ENCODE assay signal across 21 cellular contexts in the genomic region with DNA sequence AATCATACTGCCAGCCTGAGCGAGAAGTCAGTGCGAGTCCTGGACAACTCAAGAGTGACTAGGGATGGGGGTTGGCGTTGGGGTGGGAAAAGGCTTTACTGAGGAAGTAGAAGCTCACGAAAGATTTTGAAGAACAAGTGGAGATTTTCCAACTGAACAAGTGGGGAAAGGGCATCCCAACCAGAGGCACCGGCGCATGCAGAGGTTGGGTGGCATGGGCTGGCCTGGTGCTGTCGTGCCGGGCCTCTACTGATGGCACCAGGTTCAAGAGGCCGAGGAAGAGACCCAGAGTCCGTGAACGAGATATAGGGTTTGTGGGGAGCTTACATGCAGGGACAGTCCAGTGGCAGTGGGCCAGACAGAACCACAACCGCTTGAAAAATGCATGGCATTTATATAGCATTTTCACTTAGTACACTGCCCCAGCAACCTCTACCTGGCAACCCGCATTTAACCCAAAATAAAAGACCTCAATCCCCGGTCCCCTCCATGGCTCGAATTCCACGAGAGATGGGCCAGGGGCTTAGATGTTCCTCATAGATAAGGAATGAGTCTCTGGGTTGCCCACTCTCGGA. TPM values are rescaled to one million over a fixed set of nuclear protein-coding genes. Genes with fewer than 3 reads are reported as not detected.
A peak's percentile ranks its signal among the peaks of the same experiment; 100 is the strongest.
DNase-seq lines count a peak whose midpoint lies in the region; ATAC-seq and TF ChIP-seq lines count a peak whose summit lies in the region.
"Had no signal": no experiment of that assay in that cellular context is flagged by ENCODE, and none has a peak within 500 bp of the region (broad histone marks: within the 10 kb centered on the region; RNA-seq: fewer than 3 reads in every experiment).

No MANE protein-coding gene starts in this region.

- no peak overlapping the region for H3K4me3 ChIP-seq in brain microvascular endothelial cell (ENCODE audit: low read depth, low read length)
- no peak overlapping the region for H3K4me3 ChIP-seq in neural progenitor cell
- H3K4me3 ChIP-seq: esophagus muscularis mucosa, pancreas, SK-N-MC had no signal

- H3K27ac Mint-ChIP-seq in Calu3 (ENCODE audit: unreplicated experiment) = peak overlapping the region; percentile 75
- peak overlapping the region in 2 of 3 experiments; percentile 50 to 78 for H3K27ac Mint-ChIP-seq in nephron
- no peak overlapping the region for H3K27ac Mint-ChIP-seq in neural progenitor cell
- no peak overlapping the region for H3K27ac Mint-ChIP-seq in immature natural killer cell
- H3K27ac Mint-ChIP-seq: activated naive CD8-positive, alpha-beta T cell treated with anti-CD3 and anti-CD28 coated beads, Interleukin-2, amount 10 ng/mL, durations not matched to agents 7 days and 5 days; stimulated activated naive CD8-positive, alpha-beta T cell treated with anti-CD3 and anti-CD28 coated beads, Interleukin-15, Interleukin-2, amounts not matched to agents 100 ng/mL and 50 ng/mL, for 24 hours; type B pancreatic cell had no signal

- H3K27me3 Mint-ChIP-seq in Calu3 (ENCODE audit: unreplicated experiment) = no peaks in the 10 kb centered on the region
- peaks cover 9% of the 10 kb centered on the region for H3K27me3 Mint-ChIP-seq in nephron (ENCODE audit: low read depth)
- H3K27me3 Mint-ChIP-seq in neural progenitor cell (ENCODE audit: insufficient read depth, low read depth) = peaks cover 13% of the 10 kb centered on the region
- peaks cover 0 to 14% (median 3%) of the 10 kb centered on the region in 3 donors for H3K27me3 Mint-ChIP-seq in immature natural killer cell (ENCODE audit: low read depth in 3 of 3)

- intact Hi-C loops in Calu3 (cut with micrococcal nuclease; ENCODE audit: unreplicated experiment) = no loop called here

- peaks cover 96% of the 10 kb centered on the region for H3K4me1 Mint-ChIP-seq in Calu3 (ENCODE audit: low read depth, unreplicated experiment)
- H3K4me1 Mint-ChIP-seq in nephron = peaks cover 55% of the 10 kb centered on the region
- peaks cover 38% of the 10 kb centered on the region for H3K4me1 Mint-ChIP-seq in neural progenitor cell
- no peaks in the 10 kb centered on the region for H3K4me1 Mint-ChIP-seq in immature natural killer cell

- H3K9me3 ChIP-seq in neural progenitor cell (ENCODE audit: low read depth) = no peaks in the 10 kb centered on the region
- H3K9me3 ChIP-seq: esophagus muscularis mucosa, pancreas had no signal

- H3K27ac ChIP-seq in brain microvascular endothelial cell = peak overlapping the region; percentile 5
- H3K27ac ChIP-seq in neural progenitor cell = no peak overlapping the region
- H3K27ac ChIP-seq: pancreas, SK-N-MC had no signal

- peaks cover 61% of the 10 kb centered on the region for H3K36me3 Mint-ChIP-seq in Calu3 (ENCODE audit: insufficient read depth, unreplicated experiment)
- no peaks in the 10 kb centered on the region for H3K36me3 Mint-ChIP-seq in nephron (ENCODE audit: low read depth)
- peaks cover 2% of the 10 kb centered on the region for H3K36me3 Mint-ChIP-seq in neural progenitor cell
- H3K36me3 Mint-ChIP-seq in immature natural killer cell = no peaks in the 10 kb centered on the region
- H3K36me3 Mint-ChIP-seq: activated naive CD8-positive, alpha-beta T cell treated with anti-CD3 and anti-CD28 coated beads, Interleukin-2, amount 10 ng/mL, durations not matched to agents 7 days and 5 days; type B pancreatic cell had no signal

- in situ Hi-C loops in brain microvascular endothelial cell (cut with HindIII; ENCODE audit: low pct_ligation_motif_present, low sequenced_read_pairs) = no loop called here

- no peak for TF ChIP-seq RAD21 in Ishikawa (IDR thresholded peaks at IDR 0.05; ENCODE audit: low read depth)

- H3K27me3 ChIP-seq in brain microvascular endothelial cell (replicated peaks) = no peaks in the 10 kb centered on the region
- no peaks in the 10 kb centered on the region for H3K27me3 ChIP-seq in neural progenitor cell
- H3K27me3 ChIP-seq: esophagus muscularis mucosa, pancreas had no signal

- ATAC-seq in HG03378 (IDR thresholded peaks at IDR 0.05; ENCODE audit: unreplicated experiment) (no peak), HG02678 (IDR thresholded peaks at IDR 0.05; ENCODE audit: unreplicated experiment) (no peak)
- ATAC-seq: left ventricle myocardium superior, pancreas had no signal

- no TSS peak for BruUV-seq in Calu3 (replicated peaks; lab: Mats Ljungman, UMichigan)

- no peaks in the 10 kb centered on the region for H3F3A ChIP-seq in neural progenitor cell (ENCODE audit: low read depth)

- DNase-seq in Calu3 = no peak
- no peak for DNase-seq in brain microvascular endothelial cell
- no peak for DNase-seq in neural progenitor cell (ENCODE audit: low spot score)
- no peak for DNase-seq in immature natural killer cell
- DNase-seq: activated CD4-positive, CD25-positive, alpha-beta regulatory T cell; activated naive CD8-positive, alpha-beta T cell treated with anti-CD3 and anti-CD28 coated beads, Interleukin-2, amount 10 ng/mL, durations not matched to agents 7 days and 5 days; AML-193; left ventricle myocardium superior; NCI-H1417; NCI-H2171 treated with DMSO at 0.1 percent for 48 hours had no signal

- H3K9me3 Mint-ChIP-seq in Calu3 (ENCODE audit: low read depth, unreplicated experiment) (peaks cover 3% of the 10 kb centered on the region), nephron (no peaks in the 10 kb centered on the region), neural progenitor cell (no peaks in the 10 kb centered on the region), immature natural killer cell (no peaks in the 10 kb centered on the region)
- H3K9me3 Mint-ChIP-seq: activated naive CD8-positive, alpha-beta T cell treated with anti-CD3 and anti-CD28 coated beads, Interleukin-2, amount 10 ng/mL, durations not matched to agents 7 days and 5 days; stimulated activated naive CD8-positive, alpha-beta T cell treated with anti-CD3 and anti-CD28 coated beads, Interleukin-15, Interleukin-2, amounts not matched to agents 100 ng/mL and 50 ng/mL, for 24 hours; type B pancreatic cell had no signal

- no peak overlapping the region for H2AFZ ChIP-seq in neural progenitor cell (replicated peaks)

- H3K36me3 ChIP-seq in brain microvascular endothelial cell (replicated peaks) (no peaks in the 10 kb centered on the region), neural progenitor cell (no peaks in the 10 kb centered on the region)
- H3K36me3 ChIP-seq: esophagus muscularis mucosa, pancreas had no signal

- H3K4me1 ChIP-seq in neural progenitor cell = peaks cover 5% of the 10 kb centered on the region

- TF ChIP-seq CTCF in Calu3 (IDR thresholded peaks at IDR 0.05; ENCODE audit: unreplicated experiment) (no peak), brain microvascular endothelial cell (IDR thresholded peaks at IDR 0.05; ENCODE audit: low read depth, low read length, missing control alignments) (no peak), nephron (IDR thresholded peaks at IDR 0.05; ENCODE audit: unreplicated experiment in 3 of 3) (no peak), neural progenitor cell (IDR thresholded peaks at IDR 0.05) (no peak)

- H4K20me1 ChIP-seq in neural progenitor cell (ENCODE audit: low read depth) = no peaks in the 10 kb centered on the region

- TF ChIP-seq EP300 in Ishikawa (IDR thresholded peaks at IDR 0.05; ENCODE audit: borderline replicate concordance) = no peak

- H3K9ac ChIP-seq in neural progenitor cell = no peak overlapping the region

- H3K4me3 Mint-ChIP-seq in Calu3 (ENCODE audit: low read depth, unreplicated experiment) = no peak overlapping the region
- H3K4me3 Mint-ChIP-seq in nephron = no peak overlapping the region
- H3K4me3 Mint-ChIP-seq in neural progenitor cell = no peak overlapping the region
- no peak overlapping the region for H3K4me3 Mint-ChIP-seq in immature natural killer cell
- H3K4me3 Mint-ChIP-seq: activated naive CD8-positive, alpha-beta T cell treated with anti-CD3 and anti-CD28 coated beads, Interleukin-2, amount 10 ng/mL, durations not matched to agents 7 days and 5 days; stimulated activated naive CD8-positive, alpha-beta T cell treated with anti-CD3 and anti-CD28 coated beads, Interleukin-15, Interleukin-2, amounts not matched to agents 100 ng/mL and 50 ng/mL, for 24 hours; type B pancreatic cell had no signal

- no peaks in the 10 kb centered on the region for H3K79me2 ChIP-seq in neural progenitor cell (ENCODE audit: low read depth)

- CTCF ChIA-PET in Calu3 (lab: Charles Lee) = interaction anchor here (1.0 to 1.3 kb wide), 2 partner anchors 9 to 21 kb away, joined by 3 read pairs; no protein-coding TSS in a partner anchor

- H3K4me2 ChIP-seq in neural progenitor cell = no peak overlapping the region

TF ChIP-seq in Ishikawa, 13 proteins besides CTCF, POLR2A, EP300 and RAD21:
- TF ChIP-seq NFIC (IDR thresholded peaks at IDR 0.05) (0 out of 2 replicates have a peak, but pooled peaks have one; percentile 17), TEAD4 (IDR thresholded peaks at IDR 0.05) (peak; percentile 54), CEBPB (IDR thresholded peaks at IDR 0.05) (no peak)

RNA-seq across cellular contexts. Expression of a gene that starts 7.7 kb away (rescaled TPM):
- total RNA-seq in Calu3 (2022) (539 and 709 TPM in 2 replicates), neural progenitor cell (ENCODE audit: low replicate concordance) (7.7 and 11.9 TPM in 2 replicates)
- 1 to 10 TPM in 1 of 3 donors, under 1 TPM in 1, not detected in 1; 0.54 to 1.1 TPM for polyA plus RNA-seq in immature natural killer cell

RNA-seq across cellular contexts. Expression of a gene that starts 46.9 kb away (rescaled TPM):
- 29.5 and 39.1 TPM in 2 replicates for total RNA-seq in Calu3 (2022)
- total RNA-seq in neural progenitor cell (ENCODE audit: low replicate concordance) = 12.6 and 17.3 TPM in 2 replicates
- polyA plus RNA-seq in immature natural killer cell = 10 to 100 TPM; 36.5 to 54.5 (median 43.8) TPM

RNA-seq across cellular contexts. Expression of a gene that starts 53.2 kb away (rescaled TPM):
- not detected in 2 replicates for total RNA-seq in Calu3 (2022)
- total RNA-seq in neural progenitor cell (ENCODE audit: low replicate concordance) = 0.04 and 0.87 TPM in 2 replicates
- polyA plus RNA-seq in immature natural killer cell = not detected
- total RNA-seq: activated naive CD8-positive, alpha-beta T cell treated with anti-CD3 and anti-CD28 coated beads, Interleukin-2, amount 10 ng/mL, durations not matched to agents 7 days and 5 days; glomerular endothelial cell; HT-29; left ventricle myocardium superior had no signal

Comparison
In these comparisons a context has a peak if more than half of its experiments do, and no peak if none do; other contexts are left out.
1. H3K27ac Mint-ChIP-seq: peak in Calu3 (single experiment) and nephron (2 of 3); none in neural progenitor cell (single experiment) and immature natural killer cell (0 of 6).
2. RNA of a gene that starts 7.7 kb away (total RNA-seq): 539 to 709 TPM in Calu3; 7.7 to 11.9 TPM in neural progenitor cell; every median in the first group is over 10 times any median in the second.